In genomic region chr2:178733975-178734374, GRCh38 we compare ENCODE assay signal across 33 cellular contexts.
"Had no signal": no experiment of that assay in that cellular context is flagged by ENCODE, and none has a peak within 500 bp of the region (broad histone marks: within the 10 kb centered on the region; RNA-seq: fewer than 3 reads in every experiment).

No MANE protein-coding gene starts in this region.

- H3K9me3 ChIP-seq: adrenal gland had no signal

- H3K27ac Mint-ChIP-seq: activated B cell treated with CpG ODN at 0.5 μM for 24 hours; activated CD4-positive, alpha-beta memory T cell treated with anti-CD3 and anti-CD28 coated beads for 36 hours; activated CD4-positive, alpha-beta T cell treated with anti-CD3 and anti-CD28 coated beads, Interleukin-2, amount 10 ng/mL, durations not matched to agents 24 days and 14 days; activated CD8-positive, alpha-beta T cell treated with anti-CD3 and anti-CD28 coated beads for 36 hours; activated naive CD4-positive, alpha-beta T cell treated with anti-CD3 and anti-CD28 coated beads for 36 hours; activated naive CD4-positive, alpha-beta T cell treated with anti-CD3 and anti-CD28 coated beads, Interleukin-2, amount 50 U/mL, for 72 hours; activated naive CD8-positive, alpha-beta T cell treated with anti-CD3 and anti-CD28 coated beads for 36 hours; activated T-cell treated with anti-CD3 and anti-CD28 coated beads, Interleukin-2, amount 50 U/mL, for 72 hours; activated T-helper 1 cell treated with anti-CD3 and anti-CD28 coated beads, Interleukin-12 subunit alpha, Interleukin-12 subunit beta, Interleukin-2, Interleukin-4 antibody, amounts not matched to agents 30 ng/mL and 10 ng/mL and 1 ng/mL, durations not matched to agents 14 hours and 24 hours and 36 hours; activated T-helper 17 cell treated with anti-CD3 and anti-CD28 coated beads, Interleukin-2, amount 50 U/mL, for 72 hours; brain; T-helper 1 cell treated with Interleukin-12 subunit alpha and Interleukin-12 subunit beta and Interleukin-4 antibody, amounts not matched to agents 30 μg/mL and 1 μg/mL, for 36 hours; T-helper 2 cell treated with Interferon-gamma antibody and Interleukin-4, amounts not matched to agents 5 μg/mL and 100 μg/mL, for 36 hours had no signal

- H3K4me1 Mint-ChIP-seq: activated B cell treated with CpG ODN at 0.5 μM for 24 hours; activated CD4-positive, alpha-beta T cell treated with anti-CD3 and anti-CD28 coated beads, Interleukin-2, amount 10 ng/mL, durations not matched to agents 24 days and 14 days; activated naive CD8-positive, alpha-beta T cell treated with anti-CD3 and anti-CD28 coated beads for 36 hours; activated T-helper 17 cell treated with anti-CD3 and anti-CD28 coated beads, Interleukin-2, amount 50 U/mL, for 72 hours; brain had no signal

- H3K36me3 ChIP-seq: adrenal gland had no signal

- H3K27me3 Mint-ChIP-seq: activated B cell treated with CpG ODN at 0.5 μM for 24 hours; activated CD4-positive, alpha-beta memory T cell treated with anti-CD3 and anti-CD28 coated beads for 36 hours; activated CD4-positive, alpha-beta T cell treated with anti-CD3 and anti-CD28 coated beads, Interleukin-2, amount 10 ng/mL, durations not matched to agents 24 days and 14 days; activated CD8-positive, alpha-beta T cell treated with anti-CD3 and anti-CD28 coated beads for 36 hours; activated naive CD8-positive, alpha-beta T cell treated with anti-CD3 and anti-CD28 coated beads for 36 hours; activated T-helper 17 cell treated with anti-CD3 and anti-CD28 coated beads, Interleukin-2, amount 50 U/mL, for 72 hours had no signal

- H3K4me1 ChIP-seq: adrenal gland had no signal

- H3K4me3 ChIP-seq: adrenal gland had no signal

- ATAC-seq: activated CD8-positive, alpha-beta T cell treated with anti-CD3 and anti-CD28 coated beads for 36 hours; activated naive CD4-positive, alpha-beta T cell treated with anti-CD3 and anti-CD28 coated beads, Interleukin-2, amount 50 U/mL, for 72 hours; activated T-cell treated with anti-CD3 and anti-CD28 coated beads, Interleukin-2, amount 50 U/mL, for 4 hours; activated T-cell treated with anti-CD3 and anti-CD28 coated beads, Interleukin-2, amount 50 U/mL, for 72 hours; activated T-helper 17 cell treated with anti-CD3 and anti-CD28 coated beads, Interleukin-2, amount 50 U/mL, for 72 hours had no signal

- H3K36me3 Mint-ChIP-seq: activated CD4-positive, alpha-beta memory T cell treated with anti-CD3 and anti-CD28 coated beads for 36 hours had no signal

- DNase-seq: activated B cell treated with CpG ODN at 0.5 μM for 24 hours; activated CD4-positive, alpha-beta memory T cell treated with anti-CD3 and anti-CD28 coated beads for 36 hours; activated CD4-positive, alpha-beta T cell treated with anti-CD3 and anti-CD28 coated beads for 4 hours; activated CD4-positive, alpha-beta T cell treated with anti-CD3 and anti-CD28 coated beads, Interleukin-2, amount 10 ng/mL, durations not matched to agents 24 days and 14 days; activated CD4-positive, alpha-beta T cell treated with anti-CD3 and anti-CD28 coated beads, Interleukin-2, amount 50 U/mL, for 1 hour; activated CD4-positive, alpha-beta T cell treated with anti-CD3 and anti-CD28 coated beads, Interleukin-2, amount 50 U/mL, for 4 hours; activated CD4-positive, CD25-positive, alpha-beta regulatory T cell treated with anti-CD3 and anti-CD28 coated beads, Interleukin-2, amount 50 U/mL, for 72 hours; activated CD8-positive, alpha-beta memory T cell treated with anti-CD3 and anti-CD28 coated beads, Interleukin-2, amount 50 U/mL, for 4 hours; activated CD8-positive, alpha-beta T cell treated with anti-CD3 and anti-CD28 coated beads for 36 hours; activated effector memory CD4-positive, alpha-beta T cell treated with anti-CD3 and anti-CD28 coated beads, Interleukin-2, amount 50 U/mL, for 16 hours; activated gamma-delta T cell treated with Interleukin-2 at 50 U/mL for 16 hours; activated naive CD4-positive, alpha-beta T cell; activated naive CD4-positive, alpha-beta T cell treated with anti-CD3 and anti-CD28 coated beads for 36 hours; activated naive CD4-positive, alpha-beta T cell treated with anti-CD3 and anti-CD28 coated beads, Interleukin-2, amount 50 U/mL, for 16 hours; activated naive CD8-positive, alpha-beta T cell treated with anti-CD3 and anti-CD28 coated beads for 36 hours; activated T-cell treated with anti-CD3 and anti-CD28 coated beads for 4 hours; activated T-cell treated with anti-CD3 and anti-CD28 coated beads, Interleukin-2, amount 50 U/mL, for 1 hour; activated T-cell treated with anti-CD3 and anti-CD28 coated beads, Interleukin-2, amount 50 U/mL, for 4 hours; activated T-cell treated with anti-CD3 and anti-CD28 coated beads, Interleukin-2, amount 50 U/mL, for 72 hours; adrenal gland; amniotic stem cell; aorta; central memory CD4-positive, alpha-beta T cell; T-helper 1 cell; T-helper 2 cell; T-helper 9 cell had no signal

- H3K27ac ChIP-seq: adrenal gland, VCaP had no signal

- H3K27me3 ChIP-seq: adrenal gland had no signal

- H3K4me3 Mint-ChIP-seq: activated B cell treated with CpG ODN at 0.5 μM for 24 hours; activated CD4-positive, alpha-beta memory T cell treated with anti-CD3 and anti-CD28 coated beads for 36 hours; activated CD4-positive, alpha-beta T cell treated with anti-CD3 and anti-CD28 coated beads, Interleukin-2, amount 10 ng/mL, durations not matched to agents 24 days and 14 days; activated CD8-positive, alpha-beta T cell treated with anti-CD3 and anti-CD28 coated beads for 36 hours; activated naive CD4-positive, alpha-beta T cell treated with anti-CD3 and anti-CD28 coated beads for 36 hours; activated naive CD8-positive, alpha-beta T cell treated with anti-CD3 and anti-CD28 coated beads for 36 hours; activated T-cell treated with anti-CD3 and anti-CD28 coated beads, Interleukin-2, amount 50 U/mL, for 4 hours; activated T-cell treated with anti-CD3 and anti-CD28 coated beads, Interleukin-2, amount 50 U/mL, for 72 hours; activated T-helper 1 cell treated with anti-CD3 and anti-CD28 coated beads, Interleukin-12 subunit alpha, Interleukin-12 subunit beta, Interleukin-2, Interleukin-4 antibody, amounts not matched to agents 30 ng/mL and 10 ng/mL and 1 ng/mL, durations not matched to agents 14 hours and 24 hours and 36 hours; activated T-helper 17 cell treated with anti-CD3 and anti-CD28 coated beads, Interleukin-2, amount 50 U/mL, for 72 hours; brain; T-helper 1 cell treated with Interleukin-12 subunit alpha and Interleukin-12 subunit beta and Interleukin-4 antibody, amounts not matched to agents 30 μg/mL and 1 μg/mL, for 36 hours; T-helper 2 cell treated with Interferon-gamma antibody and Interleukin-4, amounts not matched to agents 5 μg/mL and 100 μg/mL, for 36 hours had no signal

- H3K9me3 Mint-ChIP-seq: activated B cell treated with CpG ODN at 0.5 μM for 24 hours; activated CD4-positive, alpha-beta memory T cell treated with anti-CD3 and anti-CD28 coated beads for 36 hours; activated CD4-positive, alpha-beta T cell treated with anti-CD3 and anti-CD28 coated beads, Interleukin-2, amount 10 ng/mL, durations not matched to agents 24 days and 14 days; activated CD8-positive, alpha-beta T cell treated with anti-CD3 and anti-CD28 coated beads for 36 hours; activated naive CD4-positive, alpha-beta T cell treated with anti-CD3 and anti-CD28 coated beads for 36 hours; activated naive CD4-positive, alpha-beta T cell treated with anti-CD3 and anti-CD28 coated beads, Interleukin-2, amount 50 U/mL, for 72 hours; activated naive CD8-positive, alpha-beta T cell treated with anti-CD3 and anti-CD28 coated beads for 36 hours; activated T-cell treated with anti-CD3 and anti-CD28 coated beads, Interleukin-2, amount 50 U/mL, for 4 hours; activated T-cell treated with anti-CD3 and anti-CD28 coated beads, Interleukin-2, amount 50 U/mL, for 72 hours; activated T-helper 1 cell treated with anti-CD3 and anti-CD28 coated beads, Interleukin-12 subunit alpha, Interleukin-12 subunit beta, Interleukin-2, Interleukin-4 antibody, amounts not matched to agents 30 ng/mL and 10 ng/mL and 1 ng/mL, durations not matched to agents 14 hours and 24 hours and 36 hours; T-helper 1 cell treated with Interleukin-12 subunit alpha and Interleukin-12 subunit beta and Interleukin-4 antibody, amounts not matched to agents 30 μg/mL and 1 μg/mL, for 36 hours; T-helper 2 cell treated with Interferon-gamma antibody and Interleukin-4, amounts not matched to agents 5 μg/mL and 100 μg/mL, for 36 hours had no signal
